25 cellular contexts compared by ENCODE assay signal in genomic region chr3:190004656-190005055, GRCh38.
"Had no signal": no experiment of that assay in that cellular context is flagged by ENCODE, and none has a peak within 500 bp of the region (broad histone marks: within the 10 kb centered on the region; RNA-seq: fewer than 3 reads in every experiment).

No MANE protein-coding gene starts in this region.

- DNase-seq: activated CD4-positive, alpha-beta T cell treated with anti-CD3 and anti-CD28 coated beads for 48 hours; activated CD8-positive, alpha-beta memory T cell treated with anti-CD3 and anti-CD28 coated beads, Interleukin-2, amount 10 ng/mL, durations not matched to agents 7 days and 5 days; activated CD8-positive, alpha-beta T cell treated with anti-CD3 and anti-CD28 coated beads for 36 hours; activated effector memory CD4-positive, alpha-beta T cell treated with anti-CD3 and anti-CD28 coated beads, Interleukin-2, amount 50 U/mL, for 16 hours; activated T-cell treated with anti-CD3 and anti-CD28 coated beads for 4 hours; anterior cingulate cortex; body of pancreas; effector CD4-positive, alpha-beta T cell; erythroblast; foreskin melanocyte; immature natural killer cell; lower lobe of right lung; naive thymus-derived CD8-positive, alpha-beta T cell; ovary; psoas muscle; stimulated activated CD4-positive, alpha-beta T cell treated with anti-CD3 and anti-CD28 coated beads, Interleukin-12 subunit alpha, Interleukin-12 subunit beta, amount 100 ng/mL, for 4 hours; stimulated activated CD4-positive, alpha-beta T cell treated with anti-CD3 and anti-CD28 coated beads, Interleukin-4, amount 100 ng/mL, for 4 hours; stimulated activated naive CD8-positive, alpha-beta T cell treated with anti-CD3 and anti-CD28 coated beads, Interleukin-15, Interleukin-2, amounts not matched to agents 100 U/mL and 50 U/mL, for 24 hours; substantia nigra; T-helper 2 cell; tibial artery had no signal

- H3K36me3 ChIP-seq: lower lobe of right lung, ovary, right atrium auricular region, tibial artery had no signal

- H3K27ac Mint-ChIP-seq: activated CD8-positive, alpha-beta memory T cell treated with anti-CD3 and anti-CD28 coated beads, Interleukin-2, amount 10 ng/mL, durations not matched to agents 7 days and 5 days; activated CD8-positive, alpha-beta T cell treated with anti-CD3 and anti-CD28 coated beads for 36 hours; activated naive CD4-positive, alpha-beta T cell treated with anti-CD3 and anti-CD28 coated beads, Interleukin-2, amount 50 U/mL, for 24 hours; dendritic cell treated with granulocyte-macrophage colony-stimulating factor and Interleukin-4, amounts not matched to agents 40 ng/mL and 50 ng/mL, for 4 days; immature natural killer cell; naive thymus-derived CD8-positive, alpha-beta T cell had no signal

- H3K4me1 Mint-ChIP-seq: activated CD8-positive, alpha-beta memory T cell treated with anti-CD3 and anti-CD28 coated beads, Interleukin-2, amount 10 ng/mL, durations not matched to agents 7 days and 5 days; activated naive CD4-positive, alpha-beta T cell treated with anti-CD3 and anti-CD28 coated beads, Interleukin-2, amount 50 U/mL, for 24 hours; immature natural killer cell; naive thymus-derived CD8-positive, alpha-beta T cell had no signal

- ATAC-seq: activated CD8-positive, alpha-beta memory T cell treated with anti-CD3 and anti-CD28 coated beads, Interleukin-2, amount 10 ng/mL, durations not matched to agents 7 days and 5 days; activated CD8-positive, alpha-beta T cell treated with anti-CD3 and anti-CD28 coated beads for 36 hours; body of pancreas; left lobe of liver; naive thymus-derived CD8-positive, alpha-beta T cell; psoas muscle; stimulated activated naive CD8-positive, alpha-beta T cell treated with anti-CD3 and anti-CD28 coated beads, Interleukin-15, Interleukin-2, amounts not matched to agents 100 U/mL and 50 U/mL, for 24 hours had no signal

- H3K4me3 ChIP-seq: body of pancreas, lower lobe of right lung, ovary, psoas muscle, right atrium auricular region, tibial artery had no signal

- H3K36me3 Mint-ChIP-seq: activated CD8-positive, alpha-beta memory T cell treated with anti-CD3 and anti-CD28 coated beads, Interleukin-2, amount 10 ng/mL, durations not matched to agents 7 days and 5 days; activated naive CD4-positive, alpha-beta T cell treated with anti-CD3 and anti-CD28 coated beads, Interleukin-2, amount 50 U/mL, for 24 hours; immature natural killer cell; naive thymus-derived CD8-positive, alpha-beta T cell had no signal

- H3K27me3 ChIP-seq: body of pancreas, ovary, right atrium auricular region, tibial artery had no signal

- H3K4me1 ChIP-seq: body of pancreas, lower lobe of right lung, psoas muscle had no signal

- H3K4me3 Mint-ChIP-seq: activated CD8-positive, alpha-beta memory T cell treated with anti-CD3 and anti-CD28 coated beads, Interleukin-2, amount 10 ng/mL, durations not matched to agents 7 days and 5 days; activated CD8-positive, alpha-beta T cell treated with anti-CD3 and anti-CD28 coated beads for 36 hours; activated naive CD4-positive, alpha-beta T cell treated with anti-CD3 and anti-CD28 coated beads, Interleukin-2, amount 50 U/mL, for 24 hours; dendritic cell treated with granulocyte-macrophage colony-stimulating factor and Interleukin-4, amounts not matched to agents 40 ng/mL and 50 ng/mL, for 4 days; immature natural killer cell; naive thymus-derived CD8-positive, alpha-beta T cell had no signal

- H3K9me3 ChIP-seq: body of pancreas, lower lobe of right lung, ovary, psoas muscle, right atrium auricular region, tibial artery had no signal

- H3K27ac ChIP-seq: body of pancreas, lower lobe of right lung, ovary, psoas muscle, right atrium auricular region, tibial artery had no signal

- H3K9me3 Mint-ChIP-seq: activated CD8-positive, alpha-beta T cell treated with anti-CD3 and anti-CD28 coated beads for 36 hours; activated naive CD4-positive, alpha-beta T cell treated with anti-CD3 and anti-CD28 coated beads, Interleukin-2, amount 50 U/mL, for 24 hours; dendritic cell treated with granulocyte-macrophage colony-stimulating factor and Interleukin-4, amounts not matched to agents 40 ng/mL and 50 ng/mL, for 4 days; naive thymus-derived CD8-positive, alpha-beta T cell had no signal

- H3K27me3 Mint-ChIP-seq: dendritic cell treated with granulocyte-macrophage colony-stimulating factor and Interleukin-4, amounts not matched to agents 40 ng/mL and 50 ng/mL, for 4 days had no signal
